In genomic region chr6:32196682-32197616, GRCh38 we compare ENCODE assay signal across 9 cellular contexts. TPM values are rescaled to one million over a fixed set of nuclear protein-coding genes. Genes with fewer than 3 reads are reported as not detected.
DNase-seq lines count a peak whose midpoint lies in the region; ATAC-seq, FAIRE-seq and TF ChIP-seq lines count a peak whose summit lies in the region.
"Had no signal": no experiment of that assay in that cellular context is flagged by ENCODE, and none has a peak within 500 bp of the region (broad histone marks: within the 10 kb centered on the region; RNA-seq: fewer than 3 reads in every experiment).

No MANE protein-coding gene starts in this region.

- H3K36me3 ChIP-seq in KOPT-K1 (ENCODE audit: insufficient read depth, low read length) (no peaks in the 10 kb centered on the region), GM12878 (ENCODE audit: control insufficient read depth in 2 of 2, insufficient read depth in 2 of 2, low read length in 1 of 2) (no peaks in the 10 kb centered on the region), kidney (ENCODE audit: control insufficient read depth in 1 of 2, insufficient read depth in 2 of 2, low read length in 2 of 2) (no peaks in the 10 kb centered on the region)

- H3K4me1 ChIP-seq in GM12878 (ENCODE audit: control insufficient read depth, insufficient read depth, low read length) (peaks cover 26% of the 10 kb centered on the region), kidney (ENCODE audit: control insufficient read depth in 1 of 2, insufficient read depth in 1 of 2, low read depth in 1 of 2, low read length in 2 of 2) (peaks cover 16% of the 10 kb centered on the region in 2 donors)

- intact Hi-C loops in GM12878 (cut with micrococcal nuclease; ENCODE audit: unreplicated experiment) (loop anchor here (5.0 kb wide), 1 partner anchor 40 kb away; no protein-coding TSS in a partner anchor), kidney (cut with DNase I) (no loop called here)

- DNase-seq in AG04450 (ENCODE audit: low read depth, low spot score) (no peak), GM12878 (ENCODE audit: low read depth, low spot score) (no peak), kidney (peak; percentile 87), ACHN (no peak)
- DNase-seq in stimulated activated naive CD8-positive, alpha-beta T cell treated with anti-CD3 and anti-CD28 coated beads, Interleukin-15, amount 100 ng/mL, for 72 hours: no peak

- peaks cover 16% of the 10 kb centered on the region for H3K79me2 ChIP-seq in GM12878 (ENCODE audit: control insufficient read depth, insufficient read depth, low read length)

- H3K27me3 Mint-ChIP-seq in stimulated activated naive CD8-positive, alpha-beta T cell treated with anti-CD3 and anti-CD28 coated beads, Interleukin-15, amount 100 ng/mL, for 72 hours: no peaks in the 10 kb centered on the region

- SMC1A ChIA-PET in GM12878 (lab: Charles Lee; ENCODE audit: uncharacterized antibody, unreplicated experiment): interaction anchor here (0.6 to 1.1 kb wide), 4 partner anchors 11 to 589 kb away, joined by 3 to 4 read pairs (median 3); no protein-coding TSS in a partner anchor

- H3K9me3 ChIP-seq in AG04450 (ENCODE audit: control insufficient read depth, insufficient read depth, low read length) (no peaks in the 10 kb centered on the region; the same call in 1 of the 2 replicates), KOPT-K1 (ENCODE audit: insufficient read depth, low read length, poor library complexity, severe bottlenecking) (no peaks in the 10 kb centered on the region), GM12878 (replicated peaks; ENCODE audit: control insufficient read depth, insufficient read depth, low read length) (no peaks in the 10 kb centered on the region), kidney (ENCODE audit: control insufficient read depth in 1 of 2, low read length in 2 of 2) (no peaks in the 10 kb centered on the region)

- peak overlapping the region; percentile 83 for H3K4me3 ChIP-seq in AG04450 (ENCODE audit: low read depth, low read length)
- peak overlapping the region; percentile 76 for H3K4me3 ChIP-seq in GM12878
- H3K4me3 ChIP-seq in kidney (ENCODE audit: low read length in 2 of 2): peak overlapping the region; percentile 95 to 97

- POLR2A ChIA-PET in AG04450 (lab: Yijun Ruan, JAX): interaction anchor here (0.6 to 2.0 kb wide), 2 partner anchors 68 to 410 kb away, joined by 6 to 13 read pairs; partner anchors contain the start of genes ATF6B and FKBPL
- POLR2A ChIA-PET in GM12878 (lab: Charles Lee): interaction anchor here (0.5 to 1.6 kb wide), 9 partner anchors 8 to 1215 kb away, joined by 3 to 6 read pairs (median 5); partner anchors contain the start of genes AGPAT1, ATF6B and PSMB8

- H3K9me3 Mint-ChIP-seq in stimulated activated naive CD8-positive, alpha-beta T cell treated with anti-CD3 and anti-CD28 coated beads, Interleukin-15, amount 100 ng/mL, for 72 hours: no peaks in the 10 kb centered on the region

- TF ChIP-seq POLR2A in GM12878 (IDR thresholded peaks at IDR 0.05; ENCODE audit: low read depth, low read length): no peak

- BruUV-seq in GM12878 (replicated peaks; lab: Mats Ljungman, UMichigan): no TSS peak

- peak overlapping the region; percentile 100 for H3K9ac ChIP-seq in GM12878 (ENCODE audit: control insufficient read depth, insufficient read depth, low read length)
- peak overlapping the region; percentile 43 to 100 for H3K9ac ChIP-seq in kidney (ENCODE audit: low read length in 2 of 2)

- FAIRE-seq in GM12878 (lab: Jason Lieb, UNC) (no peak), kidney (lab: Jason Lieb, UNC) (no peak)
- FAIRE-seq: islet of Langerhans had no signal

- peak overlapping the region; percentile 98 to 99 for H3K27ac Mint-ChIP-seq in stimulated activated naive CD8-positive, alpha-beta T cell treated with anti-CD3 and anti-CD28 coated beads, Interleukin-15, amount 100 ng/mL, for 72 hours

- no peaks in the 10 kb centered on the region for H4K20me1 ChIP-seq in GM12878 (ENCODE audit: control insufficient read depth, insufficient read depth)

- ATAC-seq in GM12878 (no peak), HG03521 (IDR thresholded peaks at IDR 0.05; ENCODE audit: unreplicated experiment) (no peak), HG02870 (IDR thresholded peaks at IDR 0.05; ENCODE audit: unreplicated experiment) (no peak)
- no peak for ATAC-seq in stimulated activated naive CD8-positive, alpha-beta T cell treated with anti-CD3 and anti-CD28 coated beads, Interleukin-15, amount 100 ng/mL, for 72 hours

- in situ Hi-C loops in GM12878 (cut with MboI) (no loop called here), ACHN (cut with HindIII; ENCODE audit: low pct_ligation_motif_present, low pct_unique_long_range_greater_than_20kb, low sequenced_read_pairs) (no loop called here)

- CTCF ChIA-PET in AG04450 (lab: Charles Lee): interaction anchor here (0.7 to 2.1 kb wide), 4 partner anchors 48 to 264 kb away, joined by 3 to 18 read pairs (median 8); partner anchors contain the start of gene ATF6B
- CTCF ChIA-PET in GM12878 (lab: Yijun Ruan, JAX): interaction anchor here (0.6 to 1.5 kb wide), 6 partner anchors 18 to 201 kb away, joined by 3 to 4 read pairs (median 3); no protein-coding TSS in a partner anchor

- H3K4me3 Mint-ChIP-seq in stimulated activated naive CD8-positive, alpha-beta T cell treated with anti-CD3 and anti-CD28 coated beads, Interleukin-15, amount 100 ng/mL, for 72 hours: peak overlapping the region; percentile 97 to 98

- H3K27ac ChIP-seq in AG04450 (ENCODE audit: low read depth, low read length) (peak overlapping the region; percentile 100), KOPT-K1 (ENCODE audit: low read depth, low read length, poor library complexity, severe bottlenecking) (peak overlapping the region; percentile 98), GM12878 (ENCODE audit: control insufficient read depth, insufficient read depth) (peak overlapping the region; percentile 99), kidney (ENCODE audit: low read depth in 2 of 2, low read length in 2 of 2) (peak overlapping the region; percentile 100)

- RAD21 ChIA-PET in GM12878 (lab: Charles Lee; ENCODE audit: unreplicated experiment): interaction anchor here (1.8 kb wide), 1 partner anchor 68 kb away, joined by 6 read pairs; no protein-coding TSS in a partner anchor

- 0 out of 4 replicates have a peak, but pooled peaks of 1 of the 2 experiments have one; percentile 3 for TF ChIP-seq EP300 in GM12878 (IDR thresholded peaks at IDR 0.05; ENCODE audit: borderline replicate concordance in 1 of 2, control insufficient read depth in 1 of 2, low read depth in 2 of 2, low read length in 2 of 2)

- peak; percentile 6; the same call in 1 of the 2 replicates for TF ChIP-seq RAD21 in GM12878 (IDR thresholded peaks at IDR 0.05; ENCODE audit: insufficient read depth, low read depth, low read length)

- 21% methylated on average over 28 of the region's 28 CpGs for WGBS in GM12878 (ENCODE audit: insufficient coverage, insufficient replicate concordance, low lambda C conversion rate, missing lambda C conversion rate)

- H3K27me3 ChIP-seq in AG04450 (ENCODE audit: control insufficient read depth, insufficient read depth, low read length): peaks cover 4% of the 10 kb centered on the region
- H3K27me3 ChIP-seq in GM12878 (replicated peaks in 1 of 2; ENCODE audit: control insufficient read depth in 2 of 2, insufficient read depth in 2 of 2, low read length in 1 of 2): no peaks in the 10 kb centered on the region

- TF ChIP-seq CTCF in AG04450 (IDR thresholded peaks at IDR 0.05; ENCODE audit: low read depth, low read length): no peak
- peak in 1 of 3 experiments; percentile 27; a peak in 1 of 6 replicates for TF ChIP-seq CTCF in GM12878 (IDR thresholded peaks at IDR 0.05 in 2 of 3, conservative IDR thresholded peaks at IDR 0.05 in 1 of 3; ENCODE audit: control insufficient read depth in 2 of 3, extremely low read depth in 1 of 3, insufficient read depth in 1 of 3, low read depth in 3 of 3, low read length in 3 of 3)
- no peak for TF ChIP-seq CTCF in kidney (IDR thresholded peaks at IDR 0.05; ENCODE audit: borderline replicate concordance, extremely low read depth, insufficient read depth)

- H2AFZ ChIP-seq in GM12878 (ENCODE audit: control insufficient read depth, low read depth, low read length): peak overlapping the region; percentile 84

- H3K4me1 Mint-ChIP-seq in stimulated activated naive CD8-positive, alpha-beta T cell treated with anti-CD3 and anti-CD28 coated beads, Interleukin-15, amount 100 ng/mL, for 72 hours: peaks cover 37% of the 10 kb centered on the region

- H3K4me2 ChIP-seq in GM12878 (ENCODE audit: control insufficient read depth, insufficient read depth): peak overlapping the region; percentile 79

RNA-seq across cellular contexts. Expression of gene GPSM3, which starts 4.5 kb away (rescaled TPM):
- 4.7 and 6.0 TPM in 2 replicates for polyA plus RNA-seq in AG04450 (2011; rRNA removed)
- polyA minus RNA-seq in AG04450 (2011; rRNA and poly(A)+ RNA removed): 3.4 and 3.6 TPM in 2 replicates
- total RNA-seq in GM12878 (2013; cell fraction: nucleolus; rRNA removed): 21.0 and 22.1 TPM in 2 replicates
- total RNA-seq in GM12878 (2014; rRNA removed): 117 and 133 TPM in 2 replicates
- 63.7 and 71.6 TPM in 2 replicates for total RNA-seq in GM12878 (2014; rRNA removed; fragmentation: Illumina TruSeq; extraction: Trizol)
- 131 TPM in 2 replicates for total RNA-seq in GM12878 (2021)
- polyA plus RNA-seq in GM12878 (2011; ENCODE audit: low read depth): 120 TPM
- polyA plus RNA-seq in GM12878 (2011; rRNA removed): 65.3 and 131 TPM in 2 replicates
- 140 and 143 TPM in 2 replicates for polyA plus RNA-seq in GM12878 (2011; cell fraction: cytosol; rRNA removed)
- polyA plus RNA-seq in GM12878 (2011; cell fraction: nucleus; rRNA removed): 108 and 123 TPM in 2 replicates
- 181 and 192 TPM in 2 replicates for polyA plus RNA-seq in GM12878 (2012)
- polyA plus RNA-seq in GM12878 (2014; fragmentation: Illumina TruSeq; extraction: Trizol): 60.2 and 104 TPM in 2 replicates
- 10 to 100 TPM; 22.0 to 61.9 TPM for polyA plus RNA-seq in GM12878 (2014; fragmentation: Nextera tagmentation; extraction: Ambion mirVana)
- 112 and 144 TPM in 2 replicates for polyA plus RNA-seq in GM12878 (2014; rRNA removed)
- 100 to 1,000 TPM; 114 to 137 TPM for polyA plus RNA-seq in GM12878 (2016; fragmentation: Nextera tagmentation; extraction: Ambion mirVana)
- 41.2 and 68.6 TPM in 2 replicates for polyA minus RNA-seq in GM12878 (2011; rRNA and poly(A)+ RNA removed)
- 38.2 and 43.9 TPM in 2 replicates for polyA minus RNA-seq in GM12878 (2011; cell fraction: cytosol; rRNA and poly(A)+ RNA removed)
- 14.0 and 23.9 TPM in 2 replicates for polyA minus RNA-seq in GM12878 (2011; cell fraction: nucleus; rRNA and poly(A)+ RNA removed)
- 28.1 TPM for total RNA-seq in kidney
- polyA plus RNA-seq in kidney (ENCODE audit: insufficient read depth, low read depth, low replicate concordance): 6.2 TPM

RNA-seq across cellular contexts. Expression of gene PBX2, which starts 6.9 kb away (rescaled TPM):
- 56.5 and 59.2 TPM in 2 replicates for polyA plus RNA-seq in AG04450 (2011; rRNA removed)
- 49.9 and 59.5 TPM in 2 replicates for polyA minus RNA-seq in AG04450 (2011; rRNA and poly(A)+ RNA removed)
- total RNA-seq in GM12878 (2013; cell fraction: nucleolus; rRNA removed): 67.7 and 72.9 TPM in 2 replicates
- total RNA-seq in GM12878 (2014; rRNA removed): 19.3 and 20.8 TPM in 2 replicates
- total RNA-seq in GM12878 (2014; rRNA removed; fragmentation: Illumina TruSeq; extraction: Trizol): 20.3 and 21.8 TPM in 2 replicates
- 59.6 and 66.5 TPM in 2 replicates for total RNA-seq in GM12878 (2021)
- polyA plus RNA-seq in GM12878 (2011; ENCODE audit: low read depth): 27.4 TPM
- 35.7 and 48.8 TPM in 2 replicates for polyA plus RNA-seq in GM12878 (2011; rRNA removed)
- 45.8 and 53.2 TPM in 2 replicates for polyA plus RNA-seq in GM12878 (2011; cell fraction: cytosol; rRNA removed)
- polyA plus RNA-seq in GM12878 (2011; cell fraction: nucleus; rRNA removed): 222 and 225 TPM in 2 replicates
- polyA plus RNA-seq in GM12878 (2012): 55.9 and 61.7 TPM in 2 replicates
- 50.7 and 50.9 TPM in 2 replicates for polyA plus RNA-seq in GM12878 (2014; fragmentation: Illumina TruSeq; extraction: Trizol)
- 1 to 10 TPM in 1 of 2 experiments, under 1 TPM in 1; 0.84 to 1.2 TPM for polyA plus RNA-seq in GM12878 (2014; fragmentation: Nextera tagmentation; extraction: Ambion mirVana)
- 58.0 and 73.3 TPM in 2 replicates for polyA plus RNA-seq in GM12878 (2014; rRNA removed)
- polyA plus RNA-seq in GM12878 (2016; fragmentation: Nextera tagmentation; extraction: Ambion mirVana): 1 to 10 TPM; 2.7 to 3.7 TPM
- 34.2 and 47.6 TPM in 2 replicates for polyA minus RNA-seq in GM12878 (2011; rRNA and poly(A)+ RNA removed)
- 16.5 and 16.6 TPM in 2 replicates for polyA minus RNA-seq in GM12878 (2011; cell fraction: cytosol; rRNA and poly(A)+ RNA removed)
- polyA minus RNA-seq in GM12878 (2011; cell fraction: nucleus; rRNA and poly(A)+ RNA removed): 38.8 and 73.5 TPM in 2 replicates
- 87.3 TPM for total RNA-seq in kidney
- polyA plus RNA-seq in kidney (ENCODE audit: insufficient read depth, low read depth, low replicate concordance): 34.6 TPM

RNA-seq across cellular contexts. Expression of gene AGER, which starts 12.9 kb away (rescaled TPM):
- polyA plus RNA-seq in AG04450 (2011; rRNA removed) (2.4 and 2.6 TPM in 2 replicates), GM12878 (2011; rRNA removed) (8.7 and 9.1 TPM in 2 replicates), GM12878 (2014; fragmentation: Illumina TruSeq; extraction: Trizol) (6.1 and 9.6 TPM in 2 replicates), GM12878 (2014; fragmentation: Nextera tagmentation; extraction: Ambion mirVana) (1 to 10 TPM; 1.1 to 3.9 TPM), GM12878 (2014; rRNA removed) (14.5 and 18.2 TPM in 2 replicates), GM12878 (2016; fragmentation: Nextera tagmentation; extraction: Ambion mirVana) (1 to 10 TPM; 2.2 to 3.0 TPM), kidney (ENCODE audit: insufficient read depth, low read depth, low replicate concordance) (7.1 TPM)
- polyA minus RNA-seq in AG04450 (2011; rRNA and poly(A)+ RNA removed): 1.0 TPM in 2 replicates
- 4.1 and 5.9 TPM in 2 replicates for total RNA-seq in GM12878 (2013; cell fraction: nucleolus; rRNA removed)
- total RNA-seq in GM12878 (2014; rRNA removed) (2.9 and 3.7 TPM in 2 replicates), GM12878 (2014; rRNA removed; fragmentation: Illumina TruSeq; extraction: Trizol) (3.1 and 3.8 TPM in 2 replicates), GM12878 (2021) (15.4 and 15.7 TPM in 2 replicates), kidney (13.0 TPM)
- 6.5 TPM for polyA plus RNA-seq in GM12878 (2011; ENCODE audit: low read depth)
- polyA plus RNA-seq in GM12878 (2011; cell fraction: cytosol; rRNA removed): 6.3 and 8.2 TPM in 2 replicates
- 129 and 144 TPM in 2 replicates for polyA plus RNA-seq in GM12878 (2011; cell fraction: nucleus; rRNA removed)
- polyA plus RNA-seq in GM12878 (2012): 14.9 and 23.7 TPM in 2 replicates
- 1.0 and 4.2 TPM in 2 replicates for polyA minus RNA-seq in GM12878 (2011; rRNA and poly(A)+ RNA removed)
- 1.9 TPM in 1 of 2 replicates, not detected in the other for polyA minus RNA-seq in GM12878 (2011; cell fraction: cytosol; rRNA and poly(A)+ RNA removed)
- 7.3 and 12.3 TPM in 2 replicates for polyA minus RNA-seq in GM12878 (2011; cell fraction: nucleus; rRNA and poly(A)+ RNA removed)

RNA-seq across cellular contexts. Expression of gene RNF5, which starts 18.7 kb away (rescaled TPM):
- polyA plus RNA-seq in AG04450 (2011; rRNA removed): 33.3 TPM in 2 replicates
- polyA minus RNA-seq in AG04450 (2011; rRNA and poly(A)+ RNA removed): 16.0 and 16.9 TPM in 2 replicates
- total RNA-seq in GM12878 (2013; cell fraction: nucleolus; rRNA removed): 10.6 and 11.0 TPM in 2 replicates
- 51.6 and 61.4 TPM in 2 replicates for total RNA-seq in GM12878 (2014; rRNA removed)
- total RNA-seq in GM12878 (2014; rRNA removed; fragmentation: Illumina TruSeq; extraction: Trizol): 42.2 and 42.4 TPM in 2 replicates
- total RNA-seq in GM12878 (2021): 51.6 and 52.1 TPM in 2 replicates
- polyA plus RNA-seq in GM12878 (2011; ENCODE audit: low read depth): 40.6 TPM
- polyA plus RNA-seq in GM12878 (2011; rRNA removed): 75.2 and 75.6 TPM in 2 replicates
- polyA plus RNA-seq in GM12878 (2011; cell fraction: cytosol; rRNA removed): 79.5 and 101 TPM in 2 replicates
- 32.7 and 35.4 TPM in 2 replicates for polyA plus RNA-seq in GM12878 (2011; cell fraction: nucleus; rRNA removed)
- 79.1 and 158 TPM in 2 replicates for polyA plus RNA-seq in GM12878 (2012)
- 74.1 and 82.8 TPM in 2 replicates for polyA plus RNA-seq in GM12878 (2014; fragmentation: Illumina TruSeq; extraction: Trizol)
- 10 to 100 TPM; 31.4 to 42.0 TPM for polyA plus RNA-seq in GM12878 (2014; fragmentation: Nextera tagmentation; extraction: Ambion mirVana)
- polyA plus RNA-seq in GM12878 (2014; rRNA removed): 72.6 and 74.1 TPM in 2 replicates
- 100 to 1,000 TPM; 105 to 114 TPM for polyA plus RNA-seq in GM12878 (2016; fragmentation: Nextera tagmentation; extraction: Ambion mirVana)
- 20.0 and 32.1 TPM in 2 replicates for polyA minus RNA-seq in GM12878 (2011; rRNA and poly(A)+ RNA removed)
- polyA minus RNA-seq in GM12878 (2011; cell fraction: cytosol; rRNA and poly(A)+ RNA removed): 12.3 and 12.8 TPM in 2 replicates
- polyA minus RNA-seq in GM12878 (2011; cell fraction: nucleus; rRNA and poly(A)+ RNA removed): 7.6 and 8.6 TPM in 2 replicates
- total RNA-seq in kidney: 74.1 TPM
- 208 TPM for polyA plus RNA-seq in kidney (ENCODE audit: insufficient read depth, low read depth, low replicate concordance)

RNA-seq across cellular contexts. Expression of gene AGPAT1, which starts 21.1 kb away (rescaled TPM):
- 97.1 and 116 TPM in 2 replicates for polyA plus RNA-seq in AG04450 (2011; rRNA removed)
- 175 and 217 TPM in 2 replicates for polyA minus RNA-seq in AG04450 (2011; rRNA and poly(A)+ RNA removed)
- total RNA-seq in GM12878 (2013; cell fraction: nucleolus; rRNA removed): 7.0 and 10.2 TPM in 2 replicates
- 31.5 and 36.2 TPM in 2 replicates for total RNA-seq in GM12878 (2014; rRNA removed)
- total RNA-seq in GM12878 (2014; rRNA removed; fragmentation: Illumina TruSeq; extraction: Trizol): 14.0 and 15.7 TPM in 2 replicates
- 31.5 and 34.7 TPM in 2 replicates for total RNA-seq in GM12878 (2021)
- 16.7 TPM for polyA plus RNA-seq in GM12878 (2011; ENCODE audit: low read depth)
- polyA plus RNA-seq in GM12878 (2011; rRNA removed): 10.5 and 26.8 TPM in 2 replicates
- 51.9 and 54.0 TPM in 2 replicates for polyA plus RNA-seq in GM12878 (2011; cell fraction: cytosol; rRNA removed)
- polyA plus RNA-seq in GM12878 (2011; cell fraction: nucleus; rRNA removed): 27.4 and 30.3 TPM in 2 replicates
- 29.8 and 32.6 TPM in 2 replicates for polyA plus RNA-seq in GM12878 (2012)
- 33.3 and 39.5 TPM in 2 replicates for polyA plus RNA-seq in GM12878 (2014; fragmentation: Illumina TruSeq; extraction: Trizol)
- polyA plus RNA-seq in GM12878 (2014; fragmentation: Nextera tagmentation; extraction: Ambion mirVana): 10 to 100 TPM; 13.9 to 15.3 TPM
- polyA plus RNA-seq in GM12878 (2014; rRNA removed): 29.2 and 32.0 TPM in 2 replicates
- polyA plus RNA-seq in GM12878 (2016; fragmentation: Nextera tagmentation; extraction: Ambion mirVana): 10 to 100 TPM; 18.1 to 22.5 TPM
- 34.8 and 50.3 TPM in 2 replicates for polyA minus RNA-seq in GM12878 (2011; rRNA and poly(A)+ RNA removed)
- 17.4 and 18.2 TPM in 2 replicates for polyA minus RNA-seq in GM12878 (2011; cell fraction: cytosol; rRNA and poly(A)+ RNA removed)
- polyA minus RNA-seq in GM12878 (2011; cell fraction: nucleus; rRNA and poly(A)+ RNA removed): 6.6 and 11.3 TPM in 2 replicates
- 58.9 TPM for total RNA-seq in kidney
- polyA plus RNA-seq in kidney (ENCODE audit: insufficient read depth, low read depth, low replicate concordance): 87.1 TPM
